ENCODE assay signal across 8 cellular contexts in genomic region chr20:1390552-1391403, GRCh38. TPM values are rescaled to one million over a fixed set of nuclear protein-coding genes. Genes with fewer than 3 reads are reported as not detected.
A peak's percentile ranks its signal among the peaks of the same experiment; 100 is the strongest.
DNase-seq lines count a peak whose midpoint lies in the region; ATAC-seq and TF ChIP-seq lines count a peak whose summit lies in the region.

No MANE protein-coding gene starts in this region.

- peak overlapping the region; percentile 94 for H3K9ac ChIP-seq in adipocyte (ENCODE audit: low read length)

- no peak for TF ChIP-seq EP300 in tibial nerve (IDR thresholded peaks at IDR 0.05)

- TF ChIP-seq POLR2A in tibial nerve (IDR thresholded peaks at IDR 0.05) = no peak

- peaks cover 66% of the 10 kb centered on the region for H3K4me1 Mint-ChIP-seq in activated naive CD4-positive, alpha-beta T cell treated with anti-CD3 and anti-CD28 coated beads for 36 hours (ENCODE audit: low read depth)

- no peak for ATAC-seq in lower lobe of right lung
- ATAC-seq in GM19023 (IDR thresholded peaks at IDR 0.05; ENCODE audit: unreplicated experiment) = no peak

- intact Hi-C loops in activated naive CD4-positive, alpha-beta T cell treated with anti-CD3 and anti-CD28 coated beads for 36 hours (cut with micrococcal nuclease) = loop anchor here (2.0 kb wide), 2 partner anchors 32 to 124 kb away; partner anchors contain the start of gene SNPH
- intact Hi-C loops in lower lobe of right lung (cut with DNase I) = loop anchor here (10.0 kb wide), 1 partner anchor 76 kb away; no protein-coding TSS in a partner anchor

- DNase-seq in activated naive CD4-positive, alpha-beta T cell treated with anti-CD3 and anti-CD28 coated beads for 36 hours = peak; percentile 27
- no peak for DNase-seq in activated naive CD4-positive, alpha-beta T cell treated with anti-CD3 and anti-CD28 coated beads, Interleukin-2, amount 50 U/mL, for 16 hours
- no peak for DNase-seq in adipocyte (ENCODE audit: low read depth)
- DNase-seq in lower lobe of right lung = no peak
- DNase-seq in tibial nerve (ENCODE audit: low spot score in 2 of 2) = no peak
- no peak for DNase-seq in stimulated activated CD4-positive, alpha-beta T cell treated with anti-CD3 and anti-CD28 coated beads, Interleukin-2, amount 100 ng/mL, for 48 hours
- DNase-seq in NCI-H82 treated with DMSO at 0.1 percent for 48 hours (lab: John Stamatoyannopoulos, UW; ENCODE audit: unreplicated experiment) = no peak

- WGBS in tibial nerve, 2 donors = 29 to 53% methylated on average over 16 of the region's 16 CpGs

- H3K27me3 ChIP-seq in adipocyte (replicated peaks; ENCODE audit: control insufficient read depth, insufficient read depth, low read length) (peaks cover 10% of the 10 kb centered on the region), lower lobe of right lung (ENCODE audit: low read depth) (no peaks in the 10 kb centered on the region), tibial nerve (no peaks in the 10 kb centered on the region)

- H3K27ac Mint-ChIP-seq in activated naive CD4-positive, alpha-beta T cell treated with anti-CD3 and anti-CD28 coated beads for 36 hours = peak overlapping the region; percentile 86

- peak overlapping the region; percentile 98 for H3K4me3 ChIP-seq in adipocyte (ENCODE audit: low read length)
- H3K4me3 ChIP-seq in lower lobe of right lung = peak overlapping the region; percentile 74
- H3K4me3 ChIP-seq in tibial nerve = peak overlapping the region in 3 of 4 donors; percentile 1 to 78 (median 78)

- H3K9me3 ChIP-seq in adipocyte (ENCODE audit: control insufficient read depth, low read length) = no peaks in the 10 kb centered on the region
- no peaks in the 10 kb centered on the region for H3K9me3 ChIP-seq in lower lobe of right lung
- no peaks in the 10 kb centered on the region for H3K9me3 ChIP-seq in tibial nerve

- H3K27ac ChIP-seq in lower lobe of right lung (peak overlapping the region; percentile 87), tibial nerve (peak overlapping the region; percentile 65 to 89 (median 86))

- H3K4me1 ChIP-seq in adipocyte (ENCODE audit: control insufficient read depth, insufficient read depth, low read length) (peaks cover 49% of the 10 kb centered on the region), lower lobe of right lung (peaks cover 74% of the 10 kb centered on the region), tibial nerve (peaks cover 4 to 75% (median 47%) of the 10 kb centered on the region in 4 donors)

- peak overlapping the region; percentile 87 for H3K4me3 Mint-ChIP-seq in activated naive CD4-positive, alpha-beta T cell treated with anti-CD3 and anti-CD28 coated beads for 36 hours

- TF ChIP-seq CTCF in lower lobe of right lung (IDR thresholded peaks at IDR 0.05) (no peak), tibial nerve (IDR thresholded peaks at IDR 0.05) (no peak)

- CTCF ChIA-PET in activated naive CD4-positive, alpha-beta T cell treated with anti-CD3 and anti-CD28 coated beads for 36 hours (lab: Charles Lee) = interaction anchor here (0.7 to 2.8 kb wide), 5 partner anchors 9 to 373 kb away, joined by 3 to 13 read pairs (median 4); no protein-coding TSS in a partner anchor

- H3K36me3 Mint-ChIP-seq in activated naive CD4-positive, alpha-beta T cell treated with anti-CD3 and anti-CD28 coated beads for 36 hours (ENCODE audit: low read depth) = peaks cover 23% of the 10 kb centered on the region

- H3K9me3 Mint-ChIP-seq in activated naive CD4-positive, alpha-beta T cell treated with anti-CD3 and anti-CD28 coated beads for 36 hours = no peaks in the 10 kb centered on the region

- H3K36me3 ChIP-seq in adipocyte (ENCODE audit: control insufficient read depth, insufficient read depth, low read length, severe bottlenecking) (peaks cover 8% of the 10 kb centered on the region), lower lobe of right lung (peaks cover 6% of the 10 kb centered on the region), tibial nerve (no peaks in the 10 kb centered on the region)

- H3K27me3 Mint-ChIP-seq in activated naive CD4-positive, alpha-beta T cell treated with anti-CD3 and anti-CD28 coated beads for 36 hours (ENCODE audit: low read depth) = no peaks in the 10 kb centered on the region

RNA-seq across cellular contexts. Expression of gene FKBP1A, which starts 2.1 kb away (rescaled TPM):
- total RNA-seq in activated naive CD4-positive, alpha-beta T cell treated with anti-CD3 and anti-CD28 coated beads for 36 hours = 100 to 1,000 TPM; 232 to 237 TPM
- total RNA-seq in lower lobe of right lung (291 TPM), tibial nerve (100 to 1,000 TPM in 3 of 4 donors, 10 to 100 TPM in 1; 92.2 to 172 (median 130) TPM)
